In genomic region chr9:130920762-130921482, GRCh38 we compare ENCODE assay signal across 1 cellular context.
TF ChIP-seq lines count a peak whose summit lies in the region.

No MANE protein-coding gene starts in this region.

TF ChIP-seq in IMR-90, 13 proteins besides CTCF, POLR2A, EP300 and RAD21 (continued from another document):
- TF ChIP-seq USF2 (IDR thresholded peaks at IDR 0.05; ENCODE audit: low read depth, low read length), result no peak
- TF ChIP-seq ELK1 (IDR thresholded peaks at IDR 0.05; ENCODE audit: borderline replicate concordance, low read depth, low read length), result no peak
- no peak for TF ChIP-seq CEBPB (IDR thresholded peaks at IDR 0.05; ENCODE audit: low read depth, low read length)
- TF ChIP-seq MXI1 (IDR thresholded peaks at IDR 0.05; ENCODE audit: borderline replicate concordance, low read depth, low read length), result no peak
- no peak for TF ChIP-seq FOS (IDR thresholded peaks at IDR 0.05; ENCODE audit: low read depth, low read length)
- no peak for TF ChIP-seq RFX5 (IDR thresholded peaks at IDR 0.05; ENCODE audit: low read depth, low read length)
- TF ChIP-seq CHD1 (IDR thresholded peaks at IDR 0.05; ENCODE audit: low read depth, low read length), result no peak
- TF ChIP-seq MAZ (IDR thresholded peaks at IDR 0.05; ENCODE audit: borderline replicate concordance, low read depth, low read length), result no peak
